In the genomic region with DNA sequence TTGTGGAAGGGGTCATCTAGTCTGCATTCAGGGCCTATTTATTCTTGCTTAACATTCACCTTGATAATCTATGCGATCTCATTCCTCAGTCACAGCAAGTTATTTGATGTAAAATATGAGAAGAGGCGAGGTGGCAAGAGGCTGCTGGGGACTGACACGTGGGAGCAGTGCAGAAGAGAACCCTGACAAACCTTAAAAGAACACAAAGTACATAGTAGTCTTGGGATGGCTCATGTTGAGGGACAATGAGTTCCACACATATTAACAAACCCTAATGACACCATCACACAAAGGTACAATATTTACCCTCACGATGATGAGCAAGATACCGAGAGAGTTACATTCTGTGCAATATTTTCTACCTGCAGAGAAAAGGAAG, we compare ENCODE assay signal across 8 cellular contexts. TPM values are rescaled to one million over a fixed set of nuclear protein-coding genes. Genes with fewer than 3 reads are reported as not detected.
DNase-seq lines count a peak whose midpoint lies in the region; ATAC-seq and TF ChIP-seq lines count a peak whose summit lies in the region.

No MANE protein-coding gene starts in this region.

- H2AFZ ChIP-seq in H9 (ENCODE audit: low read length): no peak overlapping the region

- H3K56ac ChIP-seq in H9 (ENCODE audit: insufficient read length, low read depth, low read length): no peak overlapping the region

- H4K20me1 ChIP-seq in H9 (ENCODE audit: control insufficient read depth, insufficient read depth, insufficient read length): no peaks in the 10 kb centered on the region

- peaks cover 86% of the 10 kb centered on the region for H3K4me1 ChIP-seq in SJSA1 (replicated peaks)
- peaks cover 54 to 96% (median 90%) of the 10 kb centered on the region in 6 donors for H3K4me1 ChIP-seq in spleen
- H3K4me1 ChIP-seq in H9 (ENCODE audit: insufficient read depth, low read length): peaks cover 14% of the 10 kb centered on the region; the same call in 1 of the 2 replicates

- H3K4me3 ChIP-seq in SJSA1: no peak overlapping the region
- peak overlapping the region in 1 of 8 donors; percentile 48 for H3K4me3 ChIP-seq in spleen

- TF ChIP-seq CTCF in spleen (IDR thresholded peaks at IDR 0.05 in 8 of 11, conservative IDR thresholded peaks at IDR 0.05 in 3 of 11) (no peak), H9 (conservative IDR thresholded peaks at IDR 0.05) (no peak)

- no peak overlapping the region for H2BK20ac ChIP-seq in H9 (ENCODE audit: low read depth, low read length, poor library complexity, severe bottlenecking)

- no peak overlapping the region for H4K5ac ChIP-seq in H9 (ENCODE audit: insufficient read length, low read depth, low read length)

- H3K4me1 Mint-ChIP-seq in H9: peaks cover 37 to 47% of the 10 kb centered on the region in 2 experiments

- no peak overlapping the region for H3K4me3 Mint-ChIP-seq in H9

- no peak overlapping the region for H2BK12ac ChIP-seq in H9 (ENCODE audit: insufficient read length, low read depth, low read length)

- no peak overlapping the region for H3K4me2 ChIP-seq in H9 (ENCODE audit: insufficient read depth, insufficient read length, low read length)

- H3K27ac ChIP-seq in SJSA1 (peak overlapping the region; percentile 84), epithelial cell of prostate (peak overlapping the region; percentile 73), spleen (peak overlapping the region; percentile 32 to 85 (median 80)), H9 (ENCODE audit: insufficient read length, low read depth, low read length) (no peak overlapping the region)

- no peak overlapping the region for H2BK120ac ChIP-seq in H9 (ENCODE audit: low read depth, low read length, poor library complexity, severe bottlenecking)

- H3K14ac ChIP-seq in H9 (ENCODE audit: insufficient read depth, low read length): no peak overlapping the region

- ATAC-seq in activated CD4-positive, CD25-positive, alpha-beta regulatory T cell treated with anti-CD3 and anti-CD28 coated beads, Interleukin-2, amount 50 U/mL, for 24 hours: peak; percentile 25 to 35

- no peaks in the 10 kb centered on the region for H3K36me3 ChIP-seq in SJSA1
- H3K36me3 ChIP-seq in spleen: no peaks in the 10 kb centered on the region

- no peaks in the 10 kb centered on the region for H3K9me3 ChIP-seq in SJSA1 (replicated peaks)
- H3K9me3 ChIP-seq in spleen: no peaks in the 10 kb centered on the region
- H3K9me3 ChIP-seq in H9 (ENCODE audit: control insufficient read depth, low read depth, low read length): no peaks in the 10 kb centered on the region

- no peak overlapping the region for H2BK15ac ChIP-seq in H9 (ENCODE audit: low read depth, low read length)

- H4K8ac ChIP-seq in H9 (replicated peaks; ENCODE audit: insufficient read length, low read depth, low read length): no peak overlapping the region

- H3K79me2 ChIP-seq in H9 (ENCODE audit: insufficient read depth, low read length): no peaks in the 10 kb centered on the region

- H3T11ph ChIP-seq in H9 (ENCODE audit: low read length): no peak overlapping the region

- no peak overlapping the region for H3K9ac ChIP-seq in H9 (ENCODE audit: extremely low read depth, insufficient read length, low read length)

- no peaks in the 10 kb centered on the region; the same call in 1 of the 2 replicates for H3K27me3 Mint-ChIP-seq in H9 (ENCODE audit: low read depth)

- no peak overlapping the region for H3K4ac ChIP-seq in H9 (ENCODE audit: low read depth, low read length)

- H3K23me2 ChIP-seq in H9 (ENCODE audit: insufficient read length, low read depth, low read length, poor library complexity, severe bottlenecking): no peaks in the 10 kb centered on the region

- no peak overlapping the region for H3K18ac ChIP-seq in H9 (ENCODE audit: insufficient read length, low read depth, low read length)

- intact Hi-C loops in spleen (cut with DNase I; ENCODE audit: low total_unique reads): no loop called here

- no peak for DNase-seq in activated CD4-positive, CD25-positive, alpha-beta regulatory T cell treated with anti-CD3 and anti-CD28 coated beads, Interleukin-2, amount 50 U/mL, for 72 hours
- no peak for DNase-seq in SJSA1 (ENCODE audit: low read depth in 1 of 2, low spot score in 2 of 2)
- no peak for DNase-seq in epithelial cell of prostate (ENCODE audit: low read depth, low spot score)
- no peak for DNase-seq in spleen
- no peak for DNase-seq in MV-4-11 (lab: John Stamatoyannopoulos, UW)
- no peak for DNase-seq in H9
- DNase-seq in medulla oblongata (ENCODE audit: extremely low spot score): no peak

- H3K27ac Mint-ChIP-seq in H9: no peak overlapping the region

- H2AK5ac ChIP-seq in H9 (ENCODE audit: insufficient read length, low read length): no peak overlapping the region

- WGBS in spleen, 5 donors: 60 to 68% (median 62%) methylated on average over 5 of the region's 5 CpGs
- no CpG with 5 or more reads among the region's 5 CpGs for WGBS in H9 (ENCODE audit: extremely low coverage, insufficient read length, low lambda C conversion rate)

- H4K91ac ChIP-seq in H9 (ENCODE audit: insufficient read length, low read depth, low read length): no peak overlapping the region

- H3K27me3 ChIP-seq in SJSA1 (replicated peaks) (no peaks in the 10 kb centered on the region), spleen (replicated peaks in 1 of 7) (no peaks in the 10 kb centered on the region), H9 (ENCODE audit: insufficient read depth, low read length) (no peaks in the 10 kb centered on the region)

- H3K23ac ChIP-seq in H9 (ENCODE audit: insufficient read length, low read depth, low read length): no peak overlapping the region

- no peak for TF ChIP-seq POLR2A in spleen (IDR thresholded peaks at IDR 0.05)

- H3K79me1 ChIP-seq in H9 (ENCODE audit: insufficient read depth, low read depth, low read length, poor library complexity, severe bottlenecking): no peaks in the 10 kb centered on the region

- no peaks in the 10 kb centered on the region for H3K9me3 Mint-ChIP-seq in H9

- H2BK5ac ChIP-seq in H9 (ENCODE audit: insufficient read length, low read length): no peak overlapping the region

- H3K36me3 Mint-ChIP-seq in H9 (ENCODE audit: insufficient read depth in 1 of 3, low read depth in 3 of 3): no peaks in the 10 kb centered on the region

RNA-seq across cellular contexts. Expression of a gene that starts 57.5 kb away (rescaled TPM):
- total RNA-seq in SJSA1 (2014; rRNA removed; shearing (Covaris generic)): 0.53 and 1.8 TPM in 2 replicates
- total RNA-seq in spleen (10 to 100 TPM in 6 of 7 donors, 1 to 10 TPM in 1; 6.7 to 18.4 (median 14.7) TPM), H9 (2021) (3.9 and 4.1 TPM in 2 replicates)
- 1 to 10 TPM in 1 of 3 donors, under 1 TPM in 2; 0.63 to 1.6 (median 0.83) TPM for polyA plus RNA-seq in spleen
